In genomic region chr7:106425017-106425719, GRCh38 we compare ENCODE assay signal across 8 cellular contexts.
DNase-seq lines count a peak whose midpoint lies in the region; ATAC-seq and TF ChIP-seq lines count a peak whose summit lies in the region.

No MANE protein-coding gene starts in this region.

- intact Hi-C loops in activated B cell treated with CpG ODN at 0.5 μM for 24 hours (cut with micrococcal nuclease) (loop anchor here (1.0 to 2.0 kb wide), 6 partner anchors 37 to 744 kb away; partner anchors contain the start of gene HBP1), stomach (cut with DNase I; ENCODE audit: low total_unique reads) (no loop called here)
- intact Hi-C loops in dendritic cell treated with granulocyte-macrophage colony-stimulating factor and Interleukin-4, amounts not matched to agents 40 ng/mL and 50 ng/mL, for 4 days (cut with micrococcal nuclease): loop anchor here (2.0 kb wide), 2 partner anchors 78 to 140 kb away; partner anchors contain the start of gene NAMPT

- 6 to 18% (median 12%) methylated on average over 7 of the region's 7 CpGs for WGBS in stomach, 5 donors

- H3K27me3 ChIP-seq in muscle layer of duodenum (ENCODE audit: low read depth, low read length): no peaks in the 10 kb centered on the region
- H3K27me3 ChIP-seq in stomach: no peaks in the 10 kb centered on the region

- peak; percentile 99 for TF ChIP-seq EP300 in stomach (IDR thresholded peaks at IDR 0.05)

- POLR2A ChIA-PET in activated B cell treated with CpG ODN at 0.5 μM for 24 hours (lab: Charles Lee): interaction anchor here (0.6 to 4.7 kb wide), 8 partner anchors 9 to 1318 kb away, joined by 3 to 74 read pairs (median 8); partner anchors contain the start of genes CBLL1, CCDC71L, NAMPT and SYPL1

- H3K9me3 Mint-ChIP-seq in activated B cell treated with CpG ODN at 0.5 μM for 24 hours: no peaks in the 10 kb centered on the region
- H3K9me3 Mint-ChIP-seq in dendritic cell treated with granulocyte-macrophage colony-stimulating factor and Interleukin-4, amounts not matched to agents 40 ng/mL and 50 ng/mL, for 4 days: no peaks in the 10 kb centered on the region

- DNase-seq in ELR (ENCODE audit: low read depth): peak; percentile 94
- DNase-seq in HuH-7.5 (ENCODE audit: low spot score): peak; percentile 15
- DNase-seq in activated B cell treated with CpG ODN at 0.5 μM for 24 hours: peak; percentile 36
- DNase-seq in stomach: peak; percentile 78
- DNase-seq in activated gamma-delta T cell treated with Interleukin-2 at 50 U/mL for 16 hours: no peak

- H3K27ac ChIP-seq in muscle layer of duodenum (ENCODE audit: low read length) (peak overlapping the region; percentile 87), stomach (peak overlapping the region; percentile 58 to 91 (median 80))

- H3K4me1 Mint-ChIP-seq in activated B cell treated with CpG ODN at 0.5 μM for 24 hours: peaks cover 34% of the 10 kb centered on the region
- peaks cover 57% of the 10 kb centered on the region for H3K4me1 Mint-ChIP-seq in dendritic cell treated with granulocyte-macrophage colony-stimulating factor and Interleukin-4, amounts not matched to agents 40 ng/mL and 50 ng/mL, for 4 days (ENCODE audit: low read depth)

- H3K4me1 ChIP-seq in muscle layer of duodenum (ENCODE audit: control insufficient read depth in 1 of 2, insufficient read depth in 2 of 2, low read length in 2 of 2) (peaks cover 4 to 29% of the 10 kb centered on the region in 2 donors), stomach (peaks cover 26 to 62% (median 33%) of the 10 kb centered on the region in 4 donors)

- TF ChIP-seq CTCF in activated B cell treated with CpG ODN at 0.5 μM for 24 hours (IDR thresholded peaks at IDR 0.05) (no peak), stomach (IDR thresholded peaks at IDR 0.05) (no peak)

- ATAC-seq in GM21528 (IDR thresholded peaks at IDR 0.05; ENCODE audit: low FRiP score, unreplicated experiment) (peak; percentile 90), activated B cell treated with CpG ODN at 0.5 μM for 24 hours (ENCODE audit: low read depth) (peak; percentile 90)

- peak overlapping the region; percentile 72 for H3K4me3 Mint-ChIP-seq in activated B cell treated with CpG ODN at 0.5 μM for 24 hours
- no peak overlapping the region for H3K4me3 Mint-ChIP-seq in dendritic cell treated with granulocyte-macrophage colony-stimulating factor and Interleukin-4, amounts not matched to agents 40 ng/mL and 50 ng/mL, for 4 days

- no peaks in the 10 kb centered on the region for H3K36me3 Mint-ChIP-seq in activated B cell treated with CpG ODN at 0.5 μM for 24 hours (ENCODE audit: low read depth)
- no peaks in the 10 kb centered on the region for H3K36me3 Mint-ChIP-seq in dendritic cell treated with granulocyte-macrophage colony-stimulating factor and Interleukin-4, amounts not matched to agents 40 ng/mL and 50 ng/mL, for 4 days (ENCODE audit: low read depth)

- TF ChIP-seq POLR2A in stomach (IDR thresholded peaks at IDR 0.05): no peak

- CTCF ChIA-PET in activated B cell treated with CpG ODN at 0.5 μM for 24 hours (lab: Charles Lee): interaction anchor here (0.9 to 1.2 kb wide), 4 partner anchors 24 to 249 kb away, joined by 3 to 6 read pairs (median 4); partner anchors contain the start of gene NAMPT

- H3K4me3 ChIP-seq in muscle layer of duodenum (ENCODE audit: low read depth in 1 of 2, low read length in 2 of 2): peak overlapping the region; percentile 2 to 27
- peak overlapping the region in 1 of 4 donors; percentile 14 for H3K4me3 ChIP-seq in stomach

- H3K27ac Mint-ChIP-seq in activated B cell treated with CpG ODN at 0.5 μM for 24 hours: peak overlapping the region; percentile 94
- H3K27ac Mint-ChIP-seq in dendritic cell treated with granulocyte-macrophage colony-stimulating factor and Interleukin-4, amounts not matched to agents 40 ng/mL and 50 ng/mL, for 4 days: peak overlapping the region; percentile 87

- no peaks in the 10 kb centered on the region for H3K27me3 Mint-ChIP-seq in activated B cell treated with CpG ODN at 0.5 μM for 24 hours
- peaks cover 2% of the 10 kb centered on the region for H3K27me3 Mint-ChIP-seq in dendritic cell treated with granulocyte-macrophage colony-stimulating factor and Interleukin-4, amounts not matched to agents 40 ng/mL and 50 ng/mL, for 4 days

- H3K36me3 ChIP-seq in muscle layer of duodenum (ENCODE audit: control insufficient read depth in 1 of 2, insufficient read depth in 2 of 2, low read length in 2 of 2): no peaks in the 10 kb centered on the region
- H3K36me3 ChIP-seq in stomach: no peaks in the 10 kb centered on the region

- no peaks in the 10 kb centered on the region for H3K9me3 ChIP-seq in muscle layer of duodenum (ENCODE audit: control insufficient read depth in 1 of 2, low read length in 2 of 2)
- no peaks in the 10 kb centered on the region for H3K9me3 ChIP-seq in stomach
